ENCODE assay signal across 8 cellular contexts in genomic region chr3:32439421-32439820, GRCh38. TPM values are rescaled to one million over a fixed set of nuclear protein-coding genes. Genes with fewer than 3 reads are reported as not detected.
DNase-seq lines count a peak whose midpoint lies in the region; ATAC-seq and TF ChIP-seq lines count a peak whose summit lies in the region.
"Not testable (repeated sequence)": the region's sequence is repeated elsewhere in the genome, so short reads cannot be mapped to it uniquely, and the experiment has no call there.

No MANE protein-coding gene starts in this region.

- H3K9me3 Mint-ChIP-seq in activated CD4-positive, alpha-beta memory T cell treated with anti-CD3 and anti-CD28 coated beads for 36 hours; stimulated activated naive B cell treated with anti-CD40 and anti-IgM and Interleukin-4, amounts not matched to agents 10 μg/mL and 1 μg/mL and 100 μg/mL, for 72 hours: not testable (repeated sequence)

- H3K27me3 ChIP-seq in breast epithelium, result not testable (repeated sequence)

- H3K9me3 ChIP-seq in breast epithelium, result not testable (repeated sequence)

- ATAC-seq in GM18511 (IDR thresholded peaks at IDR 0.05; ENCODE audit: unreplicated experiment), result peak; percentile 29
- ATAC-seq in GM19397 (IDR thresholded peaks at IDR 0.05; ENCODE audit: unreplicated experiment), result peak; percentile 19
- peak; percentile 6 for ATAC-seq in GM21786 (IDR thresholded peaks at IDR 0.05; ENCODE audit: unreplicated experiment)
- peak; percentile 22 for ATAC-seq in HG03045 (IDR thresholded peaks at IDR 0.05; ENCODE audit: unreplicated experiment)
- ATAC-seq in HG03565 (IDR thresholded peaks at IDR 0.05; ENCODE audit: unreplicated experiment), result peak; percentile 7
- peak; percentile 28 to 31 for ATAC-seq in stimulated activated naive B cell treated with anti-CD40 and anti-IgM and Interleukin-4, amounts not matched to agents 10 μg/mL and 1 μg/mL and 100 μg/mL, for 72 hours (replicated peaks)

- H3K36me3 ChIP-seq in breast epithelium, result not testable (repeated sequence)

- H3K4me3 Mint-ChIP-seq in activated CD4-positive, alpha-beta memory T cell treated with anti-CD3 and anti-CD28 coated beads for 36 hours, result not testable (repeated sequence)
- peak overlapping the region; percentile 67 to 69 for H3K4me3 Mint-ChIP-seq in stimulated activated naive B cell treated with anti-CD40 and anti-IgM and Interleukin-4, amounts not matched to agents 10 μg/mL and 1 μg/mL and 100 μg/mL, for 72 hours

- not testable (repeated sequence) for DNase-seq in activated CD4-positive, alpha-beta memory T cell treated with anti-CD3 and anti-CD28 coated beads for 36 hours; breast epithelium (ENCODE audit: low spot score in 2 of 2); stimulated activated naive B cell treated with anti-CD40 and anti-IgM and Interleukin-4, amounts not matched to agents 10 μg/mL and 1 μg/mL and 100 μg/mL, for 72 hours

- H3K27ac Mint-ChIP-seq in activated CD4-positive, alpha-beta memory T cell treated with anti-CD3 and anti-CD28 coated beads for 36 hours, result peak overlapping the region; percentile 87
- H3K27ac Mint-ChIP-seq in stimulated activated naive B cell treated with anti-CD40 and anti-IgM and Interleukin-4, amounts not matched to agents 10 μg/mL and 1 μg/mL and 100 μg/mL, for 72 hours, result peak overlapping the region; percentile 98

- not testable (repeated sequence) for H3K27me3 Mint-ChIP-seq in activated CD4-positive, alpha-beta memory T cell treated with anti-CD3 and anti-CD28 coated beads for 36 hours; stimulated activated naive B cell treated with anti-CD40 and anti-IgM and Interleukin-4, amounts not matched to agents 10 μg/mL and 1 μg/mL and 100 μg/mL, for 72 hours

- H3K4me1 Mint-ChIP-seq in activated CD4-positive, alpha-beta memory T cell treated with anti-CD3 and anti-CD28 coated beads for 36 hours (ENCODE audit: low read depth), result peaks cover 79% of the 10 kb centered on the region
- peaks cover 47 to 86% of the 10 kb centered on the region in 2 donors for H3K4me1 Mint-ChIP-seq in stimulated activated naive B cell treated with anti-CD40 and anti-IgM and Interleukin-4, amounts not matched to agents 10 μg/mL and 1 μg/mL and 100 μg/mL, for 72 hours

- peaks cover 19% of the 10 kb centered on the region for H3K36me3 Mint-ChIP-seq in activated CD4-positive, alpha-beta memory T cell treated with anti-CD3 and anti-CD28 coated beads for 36 hours
- peaks cover 20 to 26% of the 10 kb centered on the region in 2 donors for H3K36me3 Mint-ChIP-seq in stimulated activated naive B cell treated with anti-CD40 and anti-IgM and Interleukin-4, amounts not matched to agents 10 μg/mL and 1 μg/mL and 100 μg/mL, for 72 hours

- H3K4me1 ChIP-seq in breast epithelium, result not testable (repeated sequence)

- intact Hi-C loops in activated CD4-positive, alpha-beta memory T cell treated with anti-CD3 and anti-CD28 coated beads for 36 hours (cut with micrococcal nuclease), result loop anchor here (1.0 to 10.0 kb wide), 4 partner anchors 19 to 625 kb away; no protein-coding TSS in a partner anchor
- intact Hi-C loops in breast epithelium (cut with DNase I; ENCODE audit: low total_unique reads), result not testable (repeated sequence)

- not testable (repeated sequence) for H3K4me3 ChIP-seq in breast epithelium

- TF ChIP-seq POLR2A in breast epithelium (IDR thresholded peaks at IDR 0.05), result not testable (repeated sequence)

- CTCF ChIA-PET in activated CD4-positive, alpha-beta memory T cell treated with anti-CD3 and anti-CD28 coated beads for 36 hours (lab: Charles Lee), result interaction anchor here (0.8 to 3.2 kb wide), 9 partner anchors 11 to 68 kb away, joined by 3 to 19 read pairs (median 4); partner anchors contain the start of gene CMTM7

- not testable (repeated sequence) for TF ChIP-seq CTCF in breast epithelium (IDR thresholded peaks at IDR 0.05)

- peak overlapping the region; percentile 66 to 71 for H3K27ac ChIP-seq in breast epithelium

- POLR2A ChIA-PET in activated CD4-positive, alpha-beta memory T cell treated with anti-CD3 and anti-CD28 coated beads for 36 hours (lab: Charles Lee), result interaction anchor here (1.0 to 1.8 kb wide), 5 partner anchors 11 to 54 kb away, joined by 4 to 6 read pairs (median 5); no protein-coding TSS in a partner anchor

RNA-seq across cellular contexts. Expression of gene CMTM7, which starts 47.8 kb away (rescaled TPM):
- total RNA-seq in activated CD4-positive, alpha-beta memory T cell treated with anti-CD3 and anti-CD28 coated beads for 36 hours, result 10 to 100 TPM; 46.1 to 47.1 TPM
- total RNA-seq in breast epithelium, result 100 to 1,000 TPM in 1 of 3 donors, 10 to 100 TPM in 2; 16.8 to 111 (median 58.0) TPM
